Comparison of ENCODE assay signal across 1 cellular context in genomic region chr6:87697581-87698552, GRCh38.
A peak's percentile ranks its signal among the peaks of the same experiment; 100 is the strongest.
TF ChIP-seq lines count a peak whose summit lies in the region.

No MANE protein-coding gene starts in this region.

TF ChIP-seq in K562, 482 proteins besides CTCF, POLR2A, EP300 and RAD21 (continued from another document):
- 0 out of 4 replicates have a peak, but pooled peaks of 1 of the 2 experiments have one; percentile 37 for TF ChIP-seq BCLAF1 (IDR thresholded peaks at IDR 0.05; ENCODE audit: borderline replicate concordance in 1 of 2, control insufficient read depth in 1 of 2, low read depth in 2 of 2, low read length in 1 of 2)
- peak; percentile 45; the same call in 1 of the 2 replicates for TF ChIP-seq NFIC (IDR thresholded peaks at IDR 0.05)
- TF ChIP-seq PTBP1 (IDR thresholded peaks at IDR 0.05; ENCODE audit: low read depth, low read length): no peak
- TF ChIP-seq ZNF124 (CRISPR knock-in tag; IDR thresholded peaks at IDR 0.05): no peak
- no peak for TF ChIP-seq YY1 (IDR thresholded peaks at IDR 0.05; ENCODE audit: borderline replicate concordance in 1 of 3, control insufficient read depth in 1 of 3, extremely low read depth in 1 of 3, insufficient read depth in 3 of 3, insufficient read length in 1 of 3, insufficient replicate concordance in 2 of 3, low read depth in 1 of 3, low read length in 2 of 3)
- no peak for TF ChIP-seq EP400 (IDR thresholded peaks at IDR 0.05)
- no peak for TF ChIP-seq HDAC8 (tag; IDR thresholded peaks at IDR 0.05)
- no peak for TF ChIP-seq PRPF4 (IDR thresholded peaks at IDR 0.05; ENCODE audit: insufficient read depth, low read depth, low read length, poor library complexity, severe bottlenecking)
